In the genomic region with DNA sequence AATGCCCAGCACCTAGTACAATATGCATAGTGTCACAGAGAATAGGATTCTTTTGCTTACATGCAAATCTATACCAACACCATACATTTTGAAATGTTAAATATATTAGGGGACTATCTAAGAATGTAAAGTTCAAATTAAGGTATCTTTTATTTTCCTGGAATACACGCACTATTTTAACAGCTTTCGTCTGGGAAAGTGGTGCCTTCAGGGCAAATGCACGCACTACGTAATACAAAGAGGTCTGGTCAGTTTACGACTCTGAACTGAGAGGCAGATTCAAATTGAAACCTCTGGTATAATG, we compare ENCODE assay signal across 8 cellular contexts. TPM values are rescaled to one million over a fixed set of nuclear protein-coding genes. Genes with fewer than 3 reads are reported as not detected.
DNase-seq lines count a peak whose midpoint lies in the region; ATAC-seq and TF ChIP-seq lines count a peak whose summit lies in the region.

No MANE protein-coding gene starts in this region.

- H3K9ac ChIP-seq in colonic mucosa (ENCODE audit: low read depth in 2 of 2, low read length in 2 of 2), result peak overlapping the region in 1 of 2 donors; percentile 95
- H3K9ac ChIP-seq in muscle layer of colon (ENCODE audit: low read length), result peak overlapping the region; percentile 100

- H3K9me3 ChIP-seq in colonic mucosa (no peaks in the 10 kb centered on the region), muscle layer of colon (ENCODE audit: low read length) (no peaks in the 10 kb centered on the region)

- H3K36me3 ChIP-seq in colonic mucosa (peaks cover 3% of the 10 kb centered on the region), muscle layer of colon (ENCODE audit: insufficient read depth, low read length) (peaks cover 6% of the 10 kb centered on the region)

- intact Hi-C loops in colonic mucosa (cut with DNase I), result loop anchor here (10.0 kb wide), 1 partner anchor 137 kb away; no protein-coding TSS in a partner anchor

- TF ChIP-seq CTCF in AG10803 (conservative IDR thresholded peaks at IDR 0.05; ENCODE audit: low read length), result no peak
- no peak for TF ChIP-seq CTCF in colonic mucosa (IDR thresholded peaks at IDR 0.05)

- H3K27ac ChIP-seq in colonic mucosa (peak overlapping the region; percentile 98), muscle layer of colon (ENCODE audit: low read depth, low read length) (peak overlapping the region; percentile 86)

- no peaks in the 10 kb centered on the region for H3K27me3 ChIP-seq in colonic mucosa
- H3K27me3 ChIP-seq in muscle layer of colon (ENCODE audit: control insufficient read depth in 1 of 2, insufficient read depth in 2 of 2, low read length in 2 of 2), result no peaks in the 10 kb centered on the region

- ATAC-seq in HG03378 (IDR thresholded peaks at IDR 0.05; ENCODE audit: unreplicated experiment) (peak; percentile 2), GM21367 (IDR thresholded peaks at IDR 0.05; ENCODE audit: unreplicated experiment) (no peak)

- H3K4me1 ChIP-seq in colonic mucosa (peaks cover 14% of the 10 kb centered on the region), muscle layer of colon (ENCODE audit: insufficient read depth, low read length) (peaks cover 33% of the 10 kb centered on the region)

- DNase-seq in AG10803 (ENCODE audit: low read depth) (no peak), colonic mucosa (no peak), GDM1 (lab: John Stamatoyannopoulos, UW) (no peak), NCI-H1048 (lab: John Stamatoyannopoulos, UW) (no peak), RPMI8226 (no peak)

- peak overlapping the region; percentile 80 for H3K4me3 ChIP-seq in AG10803 (ENCODE audit: low read length)
- H3K4me3 ChIP-seq in colonic mucosa, result peak overlapping the region; percentile 58
- H3K4me3 ChIP-seq in muscle layer of colon (ENCODE audit: low read depth in 1 of 2, low read length in 2 of 2), result peak overlapping the region; percentile 81 to 99

RNA-seq across cellular contexts. Expression of gene FUBP1, which starts 0.9 kb away (rescaled TPM):
- total RNA-seq in colonic mucosa, result 100 to 1,000 TPM in 1 of 2 donors, 10 to 100 TPM in 1; 81.1 to 118 TPM

RNA-seq across cellular contexts. Expression of gene DNAJB4, which starts 26.8 kb away (rescaled TPM):
- total RNA-seq in colonic mucosa, result 10 to 100 TPM; 12.2 to 29.3 TPM
